8 cellular contexts compared by ENCODE assay signal in genomic region chr19:46299004-46299509, GRCh38. TPM values are rescaled to one million over a fixed set of nuclear protein-coding genes. Genes with fewer than 3 reads are reported as not detected.
DNase-seq lines count a peak whose midpoint lies in the region; ATAC-seq and TF ChIP-seq lines count a peak whose summit lies in the region.

No MANE protein-coding gene starts in this region.

- peaks cover 29% of the 10 kb centered on the region for H3K4me1 Mint-ChIP-seq in endothelial cell (ENCODE audit: unreplicated experiment)
- peaks cover 59% of the 10 kb centered on the region for H3K4me1 Mint-ChIP-seq in mesothelial cell of epicardium

- H3K9ac ChIP-seq in PC-3 (ENCODE audit: low read length), result no peak overlapping the region

- POLR2A ChIA-PET in PC-3 (lab: Charles Lee; ENCODE audit: unreplicated experiment), result no interaction called here

- no peak overlapping the region for H2AFZ ChIP-seq in PC-3 (ENCODE audit: low read length)

- no peaks in the 10 kb centered on the region for H4K20me1 ChIP-seq in PC-3 (ENCODE audit: low read length)

- no peaks in the 10 kb centered on the region for H3K9me3 ChIP-seq in PC-3 (ENCODE audit: low read length)

- CTCF ChIA-PET in PC-3 (lab: Charles Lee), result no interaction called here

- H3K9me3 Mint-ChIP-seq in endothelial cell (ENCODE audit: unreplicated experiment), result no peaks in the 10 kb centered on the region
- no peaks in the 10 kb centered on the region for H3K9me3 Mint-ChIP-seq in mesothelial cell of epicardium

- H3K4me1 ChIP-seq in PC-3 (ENCODE audit: insufficient read depth, low read length), result peaks cover 5% of the 10 kb centered on the region; the same call in 1 of the 2 replicates

- H3K79me2 ChIP-seq in PC-3 (ENCODE audit: low read length), result no peaks in the 10 kb centered on the region

- no peaks in the 10 kb centered on the region for H3K27me3 ChIP-seq in PC-3 (ENCODE audit: low read length)

- intact Hi-C loops in PC-3 (cut with micrococcal nuclease), result no loop called here

- H3F3A ChIP-seq in PC-3 (ENCODE audit: low read length, unreplicated experiment), result no peaks in the 10 kb centered on the region

- ATAC-seq in PC-3 (peak; percentile 57), GM21717 (IDR thresholded peaks at IDR 0.05; ENCODE audit: unreplicated experiment) (no peak), GM19351 (IDR thresholded peaks at IDR 0.05; ENCODE audit: unreplicated experiment) (no peak)

- H3K27me3 Mint-ChIP-seq in endothelial cell (ENCODE audit: unreplicated experiment) (peaks cover 7% of the 10 kb centered on the region), mesothelial cell of epicardium (ENCODE audit: low read depth) (peaks cover 3% of the 10 kb centered on the region)

- no TSS peak for BruUV-seq in PC-3 (replicated peaks; lab: Mats Ljungman, UMichigan)

- DNase-seq in HT-29 (ENCODE audit: low spot score) (peak; percentile 99), PC-3 (peak; percentile 76), endothelial cell (ENCODE audit: low spot score) (no peak), mesothelial cell of epicardium (ENCODE audit: low spot score in 2 of 2, unreplicated experiment in 2 of 2) (peak; percentile 96 to 99), T-helper 1 cell (no peak), cortex of kidney (lab: John Stamatoyannopoulos, UW) (no peak)

- no peaks in the 10 kb centered on the region for H3K9me2 ChIP-seq in PC-3 (replicated peaks; ENCODE audit: low read length)

- H3K4me3 ChIP-seq in PC-3 (ENCODE audit: low read length), result no peak overlapping the region

- no peak overlapping the region for H3K27ac Mint-ChIP-seq in endothelial cell (ENCODE audit: unreplicated experiment)
- peak overlapping the region; percentile 93 for H3K27ac Mint-ChIP-seq in mesothelial cell of epicardium

- no peak overlapping the region for H3K27ac ChIP-seq in PC-3 (ENCODE audit: low read length)

- H3K4me2 ChIP-seq in PC-3 (ENCODE audit: low read length), result peak overlapping the region; percentile 15; the same call in 1 of the 2 replicates

- TF ChIP-seq CTCF in PC-3 (conservative IDR thresholded peaks at IDR 0.05; ENCODE audit: low read depth, low read length) (no peak), endothelial cell (IDR thresholded peaks at IDR 0.05; ENCODE audit: unreplicated experiment) (no peak), mesothelial cell of epicardium (IDR thresholded peaks at IDR 0.05; ENCODE audit: unreplicated experiment) (no peak)

- peak overlapping the region; percentile 42 for H3K4me3 Mint-ChIP-seq in endothelial cell (ENCODE audit: unreplicated experiment)
- peak overlapping the region; percentile 83 for H3K4me3 Mint-ChIP-seq in mesothelial cell of epicardium

- H3K36me3 ChIP-seq in PC-3 (ENCODE audit: low read depth, low read length), result no peaks in the 10 kb centered on the region

- H3K36me3 Mint-ChIP-seq in endothelial cell (ENCODE audit: low read depth, unreplicated experiment) (peaks cover 6% of the 10 kb centered on the region), mesothelial cell of epicardium (no peaks in the 10 kb centered on the region)

RNA-seq across cellular contexts. Expression of gene HIF3A, which starts 2.2 kb away (rescaled TPM):
- not detected in 2 replicates for total RNA-seq in HT-29 (2014; rRNA removed; shearing (Covaris generic))
- not detected in 2 replicates for total RNA-seq in PC-3 (2014; rRNA removed)
- total RNA-seq in endothelial cell (ENCODE audit: unreplicated experiment), result 54.2 TPM
- total RNA-seq in mesothelial cell of epicardium, result 164 to 175 TPM (median 165 TPM) in 3 replicates

RNA-seq across cellular contexts. Expression of gene PPP5C, which starts 47.8 kb away (rescaled TPM):
- total RNA-seq in HT-29 (2014; rRNA removed; shearing (Covaris generic)), result 221 and 224 TPM in 2 replicates
- total RNA-seq in PC-3 (2014; rRNA removed) (79.9 and 93.4 TPM in 2 replicates), endothelial cell (ENCODE audit: unreplicated experiment) (66.7 TPM), mesothelial cell of epicardium (80.6 to 86.4 TPM (median 85.2 TPM) in 3 replicates)

Comparison
In these comparisons a context has a peak if more than half of its experiments do, and no peak if none do; other contexts are left out.
1. DNase-seq: peak in HT-29 (single experiment), PC-3 (single experiment) and mesothelial cell of epicardium (2 of 2); none in endothelial cell (single experiment), T-helper 1 cell (0 of 5) and cortex of kidney (single experiment).
2. RNA of gene HIF3A, which starts 2.2 kb away (total RNA-seq): 164 to 175 TPM in mesothelial cell of epicardium and 54.2 TPM in endothelial cell (single experiment); not detected in HT-29 and not detected in PC-3; every median in the first group is over 10 times any median in the second.